In the genomic region with DNA sequence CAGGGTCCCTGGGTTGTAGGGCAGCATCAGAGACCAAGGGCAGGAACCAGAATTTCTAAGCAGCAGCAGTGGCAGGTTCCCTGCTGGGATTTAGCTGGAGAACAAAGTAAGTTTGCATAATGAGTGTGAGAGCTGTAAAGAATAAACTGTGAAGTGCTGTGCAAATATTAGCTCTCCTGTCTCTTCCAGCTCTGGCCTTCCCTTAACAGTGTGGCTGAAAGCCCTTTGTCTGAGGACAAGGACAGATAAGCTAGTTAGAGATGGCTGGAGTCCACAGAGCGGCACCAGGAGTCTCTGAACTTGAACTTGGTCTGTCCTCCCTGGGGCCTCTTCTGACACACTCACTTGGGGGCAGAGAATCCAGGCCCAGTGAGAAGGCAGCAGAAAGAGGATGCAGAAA, we compare ENCODE assay signal across 1 cellular context.
A peak's percentile ranks its signal among the peaks of the same experiment; 100 is the strongest.
TF ChIP-seq lines count a peak whose summit lies in the region.

No MANE protein-coding gene starts in this region.

TF ChIP-seq in HepG2, 621 proteins besides CTCF, POLR2A, EP300 and RAD21 (continued from another document and continues in another):
- TF ChIP-seq, protein P1, sequence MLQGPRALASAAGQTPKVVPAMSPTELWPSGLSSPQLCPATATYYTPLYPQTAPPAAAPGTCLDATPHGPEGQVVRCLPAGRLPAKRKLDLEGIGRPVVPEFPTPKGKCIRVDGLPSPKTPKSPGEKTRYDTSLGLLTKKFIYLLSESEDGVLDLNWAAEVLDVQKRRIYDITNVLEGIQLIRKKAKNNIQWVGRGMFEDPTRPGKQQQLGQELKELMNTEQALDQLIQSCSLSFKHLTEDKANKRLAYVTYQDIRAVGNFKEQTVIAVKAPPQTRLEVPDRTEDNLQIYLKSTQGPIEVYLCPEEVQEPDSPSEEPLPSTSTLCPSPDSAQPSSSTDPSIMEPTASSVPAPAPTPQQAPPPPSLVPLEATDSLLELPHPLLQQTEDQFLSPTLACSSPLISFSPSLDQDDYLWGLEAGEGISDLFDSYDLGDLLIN (CRISPR knock-in tag; IDR thresholded peaks at IDR 0.05; ENCODE audit: borderline replicate concordance): no peak
- TF ChIP-seq ZSCAN25 (CRISPR knock-in tag; IDR thresholded peaks at IDR 0.05) (no peak), ZNF225 (CRISPR knock-in tag; IDR thresholded peaks at IDR 0.05) (no peak), SIX4 (CRISPR knock-in tag; IDR thresholded peaks at IDR 0.05) (no peak), RXRA (CRISPR knock-in tag; IDR thresholded peaks at IDR 0.05) (peak; percentile 42; the same call in 1 of the 2 replicates), ZNF766 (CRISPR knock-in tag; IDR thresholded peaks at IDR 0.05; ENCODE audit: borderline replicate concordance) (no peak), BCL6 (CRISPR knock-in tag; IDR thresholded peaks at IDR 0.05) (peak; percentile 50; the same call in 1 of the 2 replicates), ZNF563 (CRISPR knock-in tag; IDR thresholded peaks at IDR 0.05) (no peak), AHDC1 (CRISPR knock-in tag; IDR thresholded peaks at IDR 0.05; ENCODE audit: borderline replicate concordance) (no peak), ZFP37 (CRISPR knock-in tag; IDR thresholded peaks at IDR 0.05; ENCODE audit: borderline replicate concordance) (no peak), SOX13 (IDR thresholded peaks at IDR 0.05) (no peak), SOX13 (CRISPR knock-in tag; conservative IDR thresholded peaks at IDR 0.05 in 1 of 2, IDR thresholded peaks at IDR 0.05 in 1 of 2) (peak in 1 of 2 experiments; percentile 66; a peak in 2 of 4 replicates), KLF6 (CRISPR knock-in tag; IDR thresholded peaks at IDR 0.05) (no peak), TAF1 (CRISPR knock-in tag; IDR thresholded peaks at IDR 0.05) (no peak), ZNF274 (CRISPR knock-in tag; IDR thresholded peaks at IDR 0.05) (no peak), HOXA7 (CRISPR knock-in tag; IDR thresholded peaks at IDR 0.05) (no peak), SIX1 (CRISPR knock-in tag; IDR thresholded peaks at IDR 0.05; ENCODE audit: borderline replicate concordance) (no peak), ZMYM3 (CRISPR knock-in tag; IDR thresholded peaks at IDR 0.05) (no peak), PCBP2 (optimal IDR thresholded peaks at IDR 0.05; ENCODE audit: low read depth, low read length, poor library complexity, severe bottlenecking) (no peak), ZNF737 (CRISPR knock-in tag; IDR thresholded peaks at IDR 0.05; ENCODE audit: borderline replicate concordance) (no peak), ISX (CRISPR knock-in tag; conservative IDR thresholded peaks at IDR 0.05) (no peak), HOXA9 (CRISPR knock-in tag; IDR thresholded peaks at IDR 0.05; ENCODE audit: borderline replicate concordance) (no peak), GLI4 (CRISPR knock-in tag; IDR thresholded peaks at IDR 0.05; ENCODE audit: borderline replicate concordance) (no peak), MAZ (IDR thresholded peaks at IDR 0.05; ENCODE audit: borderline replicate concordance, low read depth, low read length) (no peak), MAZ (CRISPR knock-in tag; IDR thresholded peaks at IDR 0.05; ENCODE audit: low read depth) (no peak), NR1H2 (CRISPR knock-in tag; IDR thresholded peaks at IDR 0.05; ENCODE audit: borderline replicate concordance, low read depth) (no peak), PRPF4 (IDR thresholded peaks at IDR 0.05; ENCODE audit: low read depth, low read length, poor library complexity, severe bottlenecking) (no peak), ZNF800 (CRISPR knock-in tag; IDR thresholded peaks at IDR 0.05) (no peak), MLX (CRISPR knock-in tag; IDR thresholded peaks at IDR 0.05) (no peak), ZMYM4 (CRISPR knock-in tag; IDR thresholded peaks at IDR 0.05) (no peak), RFX3 (CRISPR knock-in tag; IDR thresholded peaks at IDR 0.05) (no peak), ZNF331 (CRISPR knock-in tag; IDR thresholded peaks at IDR 0.05) (no peak), ZNF367 (CRISPR knock-in tag; IDR thresholded peaks at IDR 0.05; ENCODE audit: borderline replicate concordance) (no peak), PCBP1 (IDR thresholded peaks at IDR 0.05; ENCODE audit: borderline replicate concordance, low read depth, low read length) (no peak), ARNT (IDR thresholded peaks at IDR 0.05) (no peak), TFAP4 (IDR thresholded peaks at IDR 0.05; ENCODE audit: borderline replicate concordance, low read depth) (no peak), ZNF326 (CRISPR knock-in tag; IDR thresholded peaks at IDR 0.05; ENCODE audit: borderline replicate concordance) (no peak), SP4 (CRISPR knock-in tag; IDR thresholded peaks at IDR 0.05) (0 out of 2 replicates have a peak, but pooled peaks have one; percentile 31), SOX5 (CRISPR knock-in tag; IDR thresholded peaks at IDR 0.05; ENCODE audit: borderline replicate concordance) (0 out of 2 replicates have a peak, but pooled peaks have one; percentile 42), ZNF441 (CRISPR knock-in tag; IDR thresholded peaks at IDR 0.05; ENCODE audit: borderline replicate concordance) (no peak), TGIF2 (CRISPR knock-in tag; IDR thresholded peaks at IDR 0.05) (no peak), SAP130 (CRISPR knock-in tag; IDR thresholded peaks at IDR 0.05; ENCODE audit: low read depth) (no peak), ARNTL (CRISPR knock-in tag; IDR thresholded peaks at IDR 0.05) (no peak), ZFP90 (CRISPR knock-in tag; IDR thresholded peaks at IDR 0.05; ENCODE audit: borderline replicate concordance) (no peak)
- TF ChIP-seq, protein P2, sequence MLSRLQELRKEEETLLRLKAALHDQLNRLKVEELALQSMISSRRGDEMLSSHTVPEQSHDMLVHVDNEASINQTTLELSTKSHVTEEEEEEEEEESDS (CRISPR knock-in tag; IDR thresholded peaks at IDR 0.05; ENCODE audit: borderline replicate concordance): no peak
- TF ChIP-seq, protein P3, sequence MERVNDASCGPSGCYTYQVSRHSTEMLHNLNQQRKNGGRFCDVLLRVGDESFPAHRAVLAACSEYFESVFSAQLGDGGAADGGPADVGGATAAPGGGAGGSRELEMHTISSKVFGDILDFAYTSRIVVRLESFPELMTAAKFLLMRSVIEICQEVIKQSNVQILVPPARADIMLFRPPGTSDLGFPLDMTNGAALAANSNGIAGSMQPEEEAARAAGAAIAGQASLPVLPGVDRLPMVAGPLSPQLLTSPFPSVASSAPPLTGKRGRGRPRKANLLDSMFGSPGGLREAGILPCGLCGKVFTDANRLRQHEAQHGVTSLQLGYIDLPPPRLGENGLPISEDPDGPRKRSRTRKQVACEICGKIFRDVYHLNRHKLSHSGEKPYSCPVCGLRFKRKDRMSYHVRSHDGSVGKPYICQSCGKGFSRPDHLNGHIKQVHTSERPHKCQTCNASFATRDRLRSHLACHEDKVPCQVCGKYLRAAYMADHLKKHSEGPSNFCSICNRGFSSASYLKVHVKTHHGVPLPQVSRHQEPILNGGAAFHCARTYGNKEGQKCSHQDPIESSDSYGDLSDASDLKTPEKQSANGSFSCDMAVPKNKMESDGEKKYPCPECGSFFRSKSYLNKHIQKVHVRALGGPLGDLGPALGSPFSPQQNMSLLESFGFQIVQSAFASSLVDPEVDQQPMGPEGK (CRISPR knock-in tag; IDR thresholded peaks at IDR 0.05): no peak
- TF ChIP-seq, protein P4, sequence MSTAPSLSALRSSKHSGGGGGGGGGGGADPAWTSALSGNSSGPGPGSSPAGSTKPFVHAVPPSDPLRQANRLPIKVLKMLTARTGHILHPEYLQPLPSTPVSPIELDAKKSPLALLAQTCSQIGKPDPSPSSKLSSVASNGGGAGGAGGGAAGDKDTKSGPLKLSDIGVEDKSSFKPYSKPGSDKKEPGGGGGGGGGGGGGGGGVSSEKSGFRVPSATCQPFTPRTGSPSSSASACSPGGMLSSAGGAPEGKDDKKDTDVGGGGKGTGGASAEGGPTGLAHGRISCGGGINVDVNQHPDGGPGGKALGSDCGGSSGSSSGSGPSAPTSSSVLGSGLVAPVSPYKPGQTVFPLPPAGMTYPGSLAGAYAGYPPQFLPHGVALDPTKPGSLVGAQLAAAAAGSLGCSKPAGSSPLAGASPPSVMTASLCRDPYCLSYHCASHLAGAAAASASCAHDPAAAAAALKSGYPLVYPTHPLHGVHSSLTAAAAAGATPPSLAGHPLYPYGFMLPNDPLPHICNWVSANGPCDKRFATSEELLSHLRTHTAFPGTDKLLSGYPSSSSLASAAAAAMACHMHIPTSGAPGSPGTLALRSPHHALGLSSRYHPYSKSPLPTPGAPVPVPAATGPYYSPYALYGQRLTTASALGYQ (CRISPR knock-in tag; IDR thresholded peaks at IDR 0.05): no peak
- TF ChIP-seq, protein P5, sequence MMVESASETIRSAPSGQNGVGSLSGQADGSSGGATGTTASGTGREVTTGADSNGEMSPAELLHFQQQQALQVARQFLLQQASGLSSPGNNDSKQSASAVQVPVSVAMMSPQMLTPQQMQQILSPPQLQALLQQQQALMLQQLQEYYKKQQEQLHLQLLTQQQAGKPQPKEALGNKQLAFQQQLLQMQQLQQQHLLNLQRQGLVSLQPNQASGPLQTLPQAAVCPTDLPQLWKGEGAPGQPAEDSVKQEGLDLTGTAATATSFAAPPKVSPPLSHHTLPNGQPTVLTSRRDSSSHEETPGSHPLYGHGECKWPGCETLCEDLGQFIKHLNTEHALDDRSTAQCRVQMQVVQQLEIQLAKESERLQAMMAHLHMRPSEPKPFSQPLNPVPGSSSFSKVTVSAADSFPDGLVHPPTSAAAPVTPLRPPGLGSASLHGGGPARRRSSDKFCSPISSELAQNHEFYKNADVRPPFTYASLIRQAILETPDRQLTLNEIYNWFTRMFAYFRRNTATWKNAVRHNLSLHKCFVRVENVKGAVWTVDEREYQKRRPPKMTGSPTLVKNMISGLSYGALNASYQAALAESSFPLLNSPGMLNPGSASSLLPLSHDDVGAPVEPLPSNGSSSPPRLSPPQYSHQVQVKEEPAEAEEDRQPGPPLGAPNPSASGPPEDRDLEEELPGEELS (CRISPR knock-in tag; IDR thresholded peaks at IDR 0.05): no peak
